Comparison of ENCODE assay signal across 16 cellular contexts in genomic region chr7:82624337-82624736, GRCh38.
DNase-seq lines count a peak whose midpoint lies in the region; ATAC-seq and TF ChIP-seq lines count a peak whose summit lies in the region.
"Had no signal": no experiment of that assay in that cellular context is flagged by ENCODE, and none has a peak within 500 bp of the region (broad histone marks: within the 10 kb centered on the region; RNA-seq: fewer than 3 reads in every experiment).

No MANE protein-coding gene starts in this region.

- POLR2A ChIA-PET in HEK293T (lab: Yijun Ruan, JAX) = no interaction called here

- peak; percentile 83 for ATAC-seq in SK-N-SH treated with all-trans-retinoic acid at 6 μM for 48 hours
- ATAC-seq in GM18505 (IDR thresholded peaks at IDR 0.05; ENCODE audit: unreplicated experiment) = no peak
- no peak for ATAC-seq in HG02588 (IDR thresholded peaks at IDR 0.05; ENCODE audit: unreplicated experiment)
- ATAC-seq: Panc1 had no signal

- TF ChIP-seq POLR2A in GM18505 (IDR thresholded peaks at IDR 0.05; ENCODE audit: borderline replicate concordance, extremely low read depth, insufficient read depth, insufficient read length) = no peak

- CTCF ChIA-PET in HEK293T (lab: Yijun Ruan, JAX) = no interaction called here

- DNase-seq in A172 (ENCODE audit: low spot score) (peak; percentile 27), H4 (ENCODE audit: low spot score) (peak; percentile 72), fibroblast of peridontal ligament (ENCODE audit: extremely low read depth) (peak; percentile 98), cerebellar cortex (ENCODE audit: low spot score) (no peak), HEK293T (ENCODE audit: extremely low spot score) (no peak)
- DNase-seq: 8988T; activated naive CD8-positive, alpha-beta T cell treated with anti-CD3 and anti-CD28 coated beads for 36 hours; activated T-cell treated with anti-CD3 and anti-CD28 coated beads for 4 hours; cortex of kidney; NCI-H2029; stimulated activated naive CD4-positive, alpha-beta T cell treated with Interleukin-2 at 50 U/mL for 16 hours; T-helper 2 cell had no signal

TF ChIP-seq in SK-N-SH treated with all-trans-retinoic acid at 6 μM for 48 hours, 23 proteins besides CTCF, POLR2A, EP300 and RAD21:
- TF ChIP-seq TOX (CRISPR knock-in tag; IDR thresholded peaks at IDR 0.05; ENCODE audit: borderline replicate concordance) = peak; percentile 50; the same call in 1 of the 2 replicates
- TF ChIP-seq, protein P1, sequence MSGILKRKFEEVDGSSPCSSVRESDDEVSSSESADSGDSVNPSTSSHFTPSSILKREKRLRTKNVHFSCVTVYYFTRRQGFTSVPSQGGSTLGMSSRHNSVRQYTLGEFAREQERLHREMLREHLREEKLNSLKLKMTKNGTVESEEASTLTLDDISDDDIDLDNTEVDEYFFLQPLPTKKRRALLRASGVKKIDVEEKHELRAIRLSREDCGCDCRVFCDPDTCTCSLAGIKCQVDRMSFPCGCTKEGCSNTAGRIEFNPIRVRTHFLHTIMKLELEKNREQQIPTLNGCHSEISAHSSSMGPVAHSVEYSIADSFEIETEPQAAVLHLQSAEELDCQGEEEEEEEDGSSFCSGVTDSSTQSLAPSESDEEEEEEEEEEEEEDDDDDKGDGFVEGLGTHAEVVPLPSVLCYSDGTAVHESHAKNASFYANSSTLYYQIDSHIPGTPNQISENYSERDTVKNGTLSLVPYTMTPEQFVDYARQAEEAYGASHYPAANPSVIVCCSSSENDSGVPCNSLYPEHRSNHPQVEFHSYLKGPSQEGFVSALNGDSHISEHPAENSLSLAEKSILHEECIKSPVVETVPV (CRISPR knock-in tag; IDR thresholded peaks at IDR 0.05) = no peak

TF ChIP-seq in HEK293T, 16 proteins besides CTCF, POLR2A, EP300 and RAD21:
- no peak for TF ChIP-seq CTBP1 (IDR thresholded peaks at IDR 0.05; ENCODE audit: borderline replicate concordance)
- TF ChIP-seq FOXK2 (IDR thresholded peaks at IDR 0.05) = no peak
- no peak for TF ChIP-seq SP1 (IDR thresholded peaks at IDR 0.05)
- no peak for TF ChIP-seq BHLHE40 (IDR thresholded peaks at IDR 0.05; ENCODE audit: borderline replicate concordance)
- TF ChIP-seq HDGF (IDR thresholded peaks at IDR 0.05; ENCODE audit: borderline replicate concordance) = no peak
- no peak for TF ChIP-seq ARNT (IDR thresholded peaks at IDR 0.05)
- no peak for TF ChIP-seq NFRKB (IDR thresholded peaks at IDR 0.05)
TF ChIP-seq in HEK293T: peak in this region for 0.

Comparison
In these comparisons a context has a peak if more than half of its experiments do, and no peak if none do; other contexts are left out.
1. DNase-seq: peak in A172 (single experiment), H4 (single experiment) and fibroblast of peridontal ligament (single experiment); none in cerebellar cortex (single experiment) and HEK293T (single experiment).